27 cellular contexts compared by ENCODE assay signal in genomic region chr1:244386595-244386994, GRCh38.
"Had no signal": no experiment of that assay in that cellular context is flagged by ENCODE, and none has a peak within 500 bp of the region (broad histone marks: within the 10 kb centered on the region; RNA-seq: fewer than 3 reads in every experiment).

No MANE protein-coding gene starts in this region.

- H3K4me3 ChIP-seq: neural progenitor cell, ovary, psoas muscle, right lobe of liver, sigmoid colon, stomach, thoracic aorta, thyroid gland, tibial nerve, upper lobe of left lung, vagina had no signal

- H3K4me2 ChIP-seq: neural progenitor cell had no signal

- H3K27ac ChIP-seq: neural progenitor cell, ovary, parathyroid adenoma, psoas muscle, right lobe of liver, sigmoid colon, stomach, thoracic aorta, thyroid gland, tibial nerve, upper lobe of left lung, vagina had no signal

- H3K9me3 Mint-ChIP-seq: nephron; neural progenitor cell; stimulated activated effector memory CD8-positive, alpha-beta T cell treated with anti-CD3 and anti-CD28 coated beads, Interleukin-12 subunit alpha, Interleukin-12 subunit beta, amount 100 ng/mL, for 72 hours had no signal

- DNase-seq: occipital lobe; ovary; psoas muscle; right cardiac atrium; right lobe of liver; sigmoid colon; stimulated activated CD4-positive, alpha-beta T cell treated with anti-CD3 and anti-CD28 coated beads, Interleukin-15, amount 100 ng/mL, for 24 hours; stimulated activated CD4-positive, alpha-beta T cell treated with anti-CD3 and anti-CD28 coated beads, Interleukin-2, amount 100 ng/mL, for 24 hours; stimulated activated CD4-positive, alpha-beta T cell treated with anti-CD3 and anti-CD28 coated beads, Interleukin-2, amount 100 ng/mL, for 48 hours; stimulated activated CD4-positive, alpha-beta T cell treated with anti-CD3 and anti-CD28 coated beads, Interleukin-4, amount 100 ng/mL, for 24 hours; stimulated activated naive B cell treated with anti-CD40 and anti-IgM and Interleukin-4, amounts not matched to agents 10 μg/mL and 1 μg/mL and 100 μg/mL, for 72 hours; stimulated activated naive CD4-positive, alpha-beta T cell treated with Interleukin-2 at 50 U/mL for 16 hours; stomach; thyroid gland; trophoblast cell had no signal

- H3K27ac Mint-ChIP-seq: nephron; neural progenitor cell; progenitor cell of endocrine pancreas; stimulated activated effector memory CD8-positive, alpha-beta T cell treated with anti-CD3 and anti-CD28 coated beads, Interleukin-12 subunit alpha, Interleukin-12 subunit beta, amount 100 ng/mL, for 72 hours; stimulated activated naive B cell treated with anti-CD40 and anti-IgM and Interleukin-4, amounts not matched to agents 10 μg/mL and 1 μg/mL and 100 μg/mL, for 72 hours; stimulated activated naive CD8-positive, alpha-beta T cell treated with anti-CD3 and anti-CD28 coated beads, Interleukin-15, Interleukin-2, amounts not matched to agents 100 ng/mL and 50 ng/mL, for 24 hours had no signal

- H3K9me3 ChIP-seq: ovary, psoas muscle, right lobe of liver, sigmoid colon, stomach, thoracic aorta, thyroid gland, tibial nerve, upper lobe of left lung, vagina had no signal

- H3K4me3 Mint-ChIP-seq: nephron; neural progenitor cell; stimulated activated effector memory CD8-positive, alpha-beta T cell treated with anti-CD3 and anti-CD28 coated beads, Interleukin-12 subunit alpha, Interleukin-12 subunit beta, amount 100 ng/mL, for 72 hours; stimulated activated naive B cell treated with anti-CD40 and anti-IgM and Interleukin-4, amounts not matched to agents 10 μg/mL and 1 μg/mL and 100 μg/mL, for 72 hours; stimulated activated naive CD8-positive, alpha-beta T cell treated with anti-CD3 and anti-CD28 coated beads, Interleukin-15, Interleukin-2, amounts not matched to agents 100 ng/mL and 50 ng/mL, for 24 hours had no signal

- H3K4me1 Mint-ChIP-seq: nephron; neural progenitor cell; stimulated activated effector memory CD8-positive, alpha-beta T cell treated with anti-CD3 and anti-CD28 coated beads, Interleukin-12 subunit alpha, Interleukin-12 subunit beta, amount 100 ng/mL, for 72 hours had no signal

- H3K9ac ChIP-seq: neural progenitor cell, parathyroid adenoma had no signal

- H3K4me1 ChIP-seq: parathyroid adenoma, psoas muscle, right lobe of liver, stomach, thyroid gland, tibial nerve, upper lobe of left lung, vagina had no signal

- FAIRE-seq: small intestine, urothelium cell line had no signal

- H3K79me2 ChIP-seq: parathyroid adenoma had no signal

- H3K36me3 Mint-ChIP-seq: stimulated activated effector memory CD8-positive, alpha-beta T cell treated with anti-CD3 and anti-CD28 coated beads, Interleukin-12 subunit alpha, Interleukin-12 subunit beta, amount 100 ng/mL, for 72 hours had no signal

- H3K27me3 Mint-ChIP-seq: progenitor cell of endocrine pancreas; stimulated activated naive B cell treated with anti-CD40 and anti-IgM and Interleukin-4, amounts not matched to agents 10 μg/mL and 1 μg/mL and 100 μg/mL, for 72 hours; stimulated activated naive CD8-positive, alpha-beta T cell treated with anti-CD3 and anti-CD28 coated beads, Interleukin-15, Interleukin-2, amounts not matched to agents 100 ng/mL and 50 ng/mL, for 24 hours had no signal

- H3K36me3 ChIP-seq: neural progenitor cell, ovary, right lobe of liver, sigmoid colon, stomach, thoracic aorta, thyroid gland, tibial nerve, upper lobe of left lung, vagina had no signal

- ATAC-seq: psoas muscle; right cardiac atrium; right lobe of liver; stimulated activated effector memory CD8-positive, alpha-beta T cell treated with anti-CD3 and anti-CD28 coated beads, Interleukin-12 subunit alpha, Interleukin-12 subunit beta, amount 100 ng/mL, for 72 hours; stimulated activated naive B cell treated with anti-CD40 and anti-IgM and Interleukin-4, amounts not matched to agents 10 μg/mL and 1 μg/mL and 100 μg/mL, for 72 hours had no signal

- H2AFZ ChIP-seq: neural progenitor cell, parathyroid adenoma had no signal

- H3K27me3 ChIP-seq: neural progenitor cell, ovary, right lobe of liver, sigmoid colon, stomach, thyroid gland, tibial nerve, upper lobe of left lung, vagina had no signal
